23 cellular contexts compared by ENCODE assay signal in the genomic region with DNA sequence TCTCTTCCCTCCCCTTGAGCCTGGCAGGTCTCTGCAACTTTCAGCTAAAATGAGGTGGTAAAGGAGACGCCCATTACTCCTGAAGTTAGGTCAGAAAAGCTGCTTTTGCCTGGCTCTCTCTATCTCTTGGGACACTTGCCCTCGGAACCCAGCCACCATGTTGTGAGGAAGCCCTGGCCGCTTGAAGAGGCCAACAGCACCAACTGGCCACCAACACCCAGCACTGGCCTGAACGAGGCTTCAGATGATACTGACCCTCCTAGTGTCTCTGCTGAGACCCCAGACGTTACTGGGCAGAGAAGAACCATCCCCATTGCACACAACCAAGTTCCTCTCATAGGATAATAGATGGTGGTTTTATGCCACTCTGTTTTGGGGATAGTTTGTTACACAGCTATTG.
"Had no signal": no experiment of that assay in that cellular context is flagged by ENCODE, and none has a peak within 500 bp of the region (broad histone marks: within the 10 kb centered on the region; RNA-seq: fewer than 3 reads in every experiment).

No MANE protein-coding gene starts in this region.

- H3K4me2 ChIP-seq: smooth muscle cell had no signal

- H3K36me3 Mint-ChIP-seq: memory B cell, natural killer cell had no signal

- H3K27me3 ChIP-seq: cardiac muscle cell, pancreas, right lobe of liver, transverse colon had no signal

- H3K4me1 Mint-ChIP-seq: central memory CD8-positive, alpha-beta T cell; memory B cell; natural killer cell; stimulated activated naive CD8-positive, alpha-beta T cell treated with anti-CD3 and anti-CD28 coated beads, Interleukin-15, amount 100 ng/mL, for 72 hours had no signal

- H3K36me3 ChIP-seq: cardiac muscle cell, pancreas, right lobe of liver, suprapubic skin, transverse colon had no signal

- H3K4me1 ChIP-seq: foreskin keratinocyte, pancreas, suprapubic skin, transverse colon had no signal

- H3K27ac ChIP-seq: cardiac muscle cell, dorsolateral prefrontal cortex, epithelial cell of prostate, foreskin keratinocyte, pancreas, right lobe of liver, suprapubic skin, transverse colon had no signal

- H3K4me3 Mint-ChIP-seq: central memory CD8-positive, alpha-beta T cell; memory B cell; natural killer cell; stimulated activated naive CD8-positive, alpha-beta T cell treated with anti-CD3 and anti-CD28 coated beads, Interleukin-15, amount 100 ng/mL, for 72 hours had no signal

- H3K27ac Mint-ChIP-seq: memory B cell; natural killer cell; stimulated activated naive CD8-positive, alpha-beta T cell treated with anti-CD3 and anti-CD28 coated beads, Interleukin-15, amount 100 ng/mL, for 72 hours had no signal

- H3K9me3 Mint-ChIP-seq: central memory CD8-positive, alpha-beta T cell; natural killer cell; stimulated activated naive CD8-positive, alpha-beta T cell treated with anti-CD3 and anti-CD28 coated beads, Interleukin-15, amount 100 ng/mL, for 72 hours had no signal

- H3K4me3 ChIP-seq: cardiac muscle cell, dorsolateral prefrontal cortex, lung, pancreas, right lobe of liver, smooth muscle cell, suprapubic skin, transverse colon had no signal

- H3K9me3 ChIP-seq: pancreas, right lobe of liver, suprapubic skin, transverse colon had no signal

- DNase-seq: cortex of kidney; dorsolateral prefrontal cortex; effector CD4-positive, alpha-beta T cell; foreskin keratinocyte; kidney; natural killer cell; pancreas; retina; stimulated activated CD4-positive, alpha-beta T cell treated with anti-CD3 and anti-CD28 coated beads, Interleukin-12 subunit alpha, Interleukin-12 subunit beta, amount 100 ng/mL, for 4 hours; stimulated activated CD4-positive, alpha-beta T cell treated with anti-CD3 and anti-CD28 coated beads, Interleukin-1b, Interleukin-23, amount 100 ng/mL, for 48 hours; stimulated activated CD4-positive, alpha-beta T cell treated with anti-CD3 and anti-CD28 coated beads, Interleukin-4, amount 100 ng/mL, for 1 hour; stimulated activated CD8-positive, alpha-beta memory T cell treated with anti-CD3 and anti-CD28 coated beads, Interleukin-4, amount 100 ng/mL, for 48 hours; stimulated activated naive CD4-positive, alpha-beta T cell; stimulated activated naive CD8-positive, alpha-beta T cell treated with anti-CD3 and anti-CD28 coated beads, Interleukin-15, amount 100 ng/mL, for 72 hours; transverse colon had no signal
